In genomic region chr10:110228066-110228465, GRCh38 we compare ENCODE assay signal across 9 cellular contexts. TPM values are rescaled to one million over a fixed set of nuclear protein-coding genes. Genes with fewer than 3 reads are reported as not detected.
A peak's percentile ranks its signal among the peaks of the same experiment; 100 is the strongest.
DNase-seq lines count a peak whose midpoint lies in the region; ATAC-seq and TF ChIP-seq lines count a peak whose summit lies in the region.
"Had no signal": no experiment of that assay in that cellular context is flagged by ENCODE, and none has a peak within 500 bp of the region (broad histone marks: within the 10 kb centered on the region; RNA-seq: fewer than 3 reads in every experiment).

No MANE protein-coding gene starts in this region.

- H3K27ac ChIP-seq in body of pancreas = peak overlapping the region in 3 of 4 donors; percentile 91 to 98 (median 93)

- H3K4me3 Mint-ChIP-seq in stimulated activated naive CD8-positive, alpha-beta T cell treated with anti-CD3 and anti-CD28 coated beads, Interleukin-15, Interleukin-2, amounts not matched to agents 100 ng/mL and 50 ng/mL, for 24 hours = peak overlapping the region; percentile 39
- no peak overlapping the region for H3K4me3 Mint-ChIP-seq in stimulated activated naive CD8-positive, alpha-beta T cell treated with anti-CD3 and anti-CD28 coated beads, Interleukin-15, amount 100 ng/mL, for 72 hours
- peak overlapping the region in 9 of 10 donors; percentile 70 to 96 (median 93) for H3K4me3 Mint-ChIP-seq in naive thymus-derived CD8-positive, alpha-beta T cell

- H3K4me3 ChIP-seq in body of pancreas = no peak overlapping the region

- H3K27ac Mint-ChIP-seq in stimulated activated naive CD8-positive, alpha-beta T cell treated with anti-CD3 and anti-CD28 coated beads, Interleukin-15, Interleukin-2, amounts not matched to agents 100 ng/mL and 50 ng/mL, for 24 hours = no peak overlapping the region
- no peak overlapping the region for H3K27ac Mint-ChIP-seq in stimulated activated naive CD8-positive, alpha-beta T cell treated with anti-CD3 and anti-CD28 coated beads, Interleukin-15, amount 100 ng/mL, for 72 hours
- peak overlapping the region in 4 of 10 donors; percentile 46 to 83 (median 64) for H3K27ac Mint-ChIP-seq in naive thymus-derived CD8-positive, alpha-beta T cell

- intact Hi-C loops in body of pancreas (cut with DNase I) = loop anchor here (10.0 kb wide), 1 partner anchor 47 kb away; no protein-coding TSS in a partner anchor

- H3K27me3 Mint-ChIP-seq in stimulated activated naive CD8-positive, alpha-beta T cell treated with anti-CD3 and anti-CD28 coated beads, Interleukin-15, Interleukin-2, amounts not matched to agents 100 ng/mL and 50 ng/mL, for 24 hours = no peaks in the 10 kb centered on the region
- peaks cover 16% of the 10 kb centered on the region for H3K27me3 Mint-ChIP-seq in stimulated activated naive CD8-positive, alpha-beta T cell treated with anti-CD3 and anti-CD28 coated beads, Interleukin-15, amount 100 ng/mL, for 72 hours
- H3K27me3 Mint-ChIP-seq in naive thymus-derived CD8-positive, alpha-beta T cell = peaks cover 0 to 3% (median 2%) of the 10 kb centered on the region in 5 donors

- H3K36me3 Mint-ChIP-seq in stimulated activated naive CD8-positive, alpha-beta T cell treated with anti-CD3 and anti-CD28 coated beads, Interleukin-15, Interleukin-2, amounts not matched to agents 100 ng/mL and 50 ng/mL, for 24 hours (ENCODE audit: low read depth) = peaks cover 11% of the 10 kb centered on the region
- peaks cover 3 to 19% (median 5%) of the 10 kb centered on the region in 3 donors for H3K36me3 Mint-ChIP-seq in naive thymus-derived CD8-positive, alpha-beta T cell

- DNase-seq in stimulated activated naive CD8-positive, alpha-beta T cell treated with anti-CD3 and anti-CD28 coated beads, Interleukin-15, amount 100 ng/mL, for 72 hours = no peak
- DNase-seq in body of pancreas (no peak), islet precursor cell (no peak), NCI-H1694 treated with DMSO at 0.1 percent for 48 hours (lab: John Stamatoyannopoulos, UW) (no peak), SHP77 treated with DMSO at 0.1 percent for 48 hours (lab: John Stamatoyannopoulos, UW) (no peak), NCI-H345 treated with DMSO at 0.1 percent for 48 hours (lab: John Stamatoyannopoulos, UW; ENCODE audit: unreplicated experiment) (no peak)
- DNase-seq in naive thymus-derived CD8-positive, alpha-beta T cell = no peak
- DNase-seq: stimulated activated naive CD4-positive, alpha-beta T cell treated with Interleukin-2 at 50 U/mL for 16 hours had no signal

- peaks cover 13% of the 10 kb centered on the region for H3K4me1 ChIP-seq in body of pancreas

- TF ChIP-seq POLR2A in body of pancreas (IDR thresholded peaks at IDR 0.05) = no peak

- H3K27me3 ChIP-seq in body of pancreas = no peaks in the 10 kb centered on the region

- POLR2A ChIA-PET in naive thymus-derived CD8-positive, alpha-beta T cell (lab: Charles Lee) = interaction anchor here (10.1 kb wide), 1 partner anchor 18 kb away, joined by 153 read pairs; the partner anchor contains the start of gene MXI1

- no peaks in the 10 kb centered on the region for H3K9me3 Mint-ChIP-seq in stimulated activated naive CD8-positive, alpha-beta T cell treated with anti-CD3 and anti-CD28 coated beads, Interleukin-15, Interleukin-2, amounts not matched to agents 100 ng/mL and 50 ng/mL, for 24 hours
- no peaks in the 10 kb centered on the region for H3K9me3 Mint-ChIP-seq in stimulated activated naive CD8-positive, alpha-beta T cell treated with anti-CD3 and anti-CD28 coated beads, Interleukin-15, amount 100 ng/mL, for 72 hours
- no peaks in the 10 kb centered on the region for H3K9me3 Mint-ChIP-seq in naive thymus-derived CD8-positive, alpha-beta T cell

- H3K36me3 ChIP-seq in body of pancreas (replicated peaks in 1 of 2; ENCODE audit: insufficient read depth in 1 of 2, low read depth in 2 of 2) = no peaks in the 10 kb centered on the region

- TF ChIP-seq CTCF in body of pancreas (IDR thresholded peaks at IDR 0.05) = no peak

- no peak for ATAC-seq in stimulated activated naive CD8-positive, alpha-beta T cell treated with anti-CD3 and anti-CD28 coated beads, Interleukin-15, amount 100 ng/mL, for 72 hours
- ATAC-seq in body of pancreas = no peak
- no peak for ATAC-seq in naive thymus-derived CD8-positive, alpha-beta T cell

- H3K4me1 Mint-ChIP-seq in stimulated activated naive CD8-positive, alpha-beta T cell treated with anti-CD3 and anti-CD28 coated beads, Interleukin-15, Interleukin-2, amounts not matched to agents 100 ng/mL and 50 ng/mL, for 24 hours (ENCODE audit: low read depth) = peaks cover 25% of the 10 kb centered on the region
- H3K4me1 Mint-ChIP-seq in stimulated activated naive CD8-positive, alpha-beta T cell treated with anti-CD3 and anti-CD28 coated beads, Interleukin-15, amount 100 ng/mL, for 72 hours = peaks cover 39% of the 10 kb centered on the region
- H3K4me1 Mint-ChIP-seq in naive thymus-derived CD8-positive, alpha-beta T cell = peaks cover 7 to 29% (median 23%) of the 10 kb centered on the region in 4 donors

- no peaks in the 10 kb centered on the region for H3K9me3 ChIP-seq in body of pancreas

- 71 to 76% methylated on average over 10 of the region's 10 CpGs for WGBS in body of pancreas, 2 donors

RNA-seq across cellular contexts. Expression of gene MXI1, which starts 20.7 kb away (rescaled TPM):
- total RNA-seq in body of pancreas = 10 to 100 TPM; 14.8 to 24.1 TPM
- 10 to 100 TPM; 36.9 to 37.7 TPM for total RNA-seq in naive thymus-derived CD8-positive, alpha-beta T cell
- 10 to 100 TPM; 18.1 to 20.9 (median 20.1) TPM for polyA plus RNA-seq in naive thymus-derived CD8-positive, alpha-beta T cell

Comparison
In these comparisons a context has a peak if more than half of its experiments do, and no peak if none do; other contexts are left out.
1. H3K4me3 Mint-ChIP-seq: peak in stimulated activated naive CD8-positive, alpha-beta T cell treated with anti-CD3 and anti-CD28 coated beads, Interleukin-15, Interleukin-2, amounts not matched to agents 100 ng/mL and 50 ng/mL, for 24 hours (single experiment) and naive thymus-derived CD8-positive, alpha-beta T cell (9 of 10); none in stimulated activated naive CD8-positive, alpha-beta T cell treated with anti-CD3 and anti-CD28 coated beads, Interleukin-15, amount 100 ng/mL, for 72 hours (0 of 2).